ENCODE assay signal across 32 cellular contexts in the genomic region with DNA sequence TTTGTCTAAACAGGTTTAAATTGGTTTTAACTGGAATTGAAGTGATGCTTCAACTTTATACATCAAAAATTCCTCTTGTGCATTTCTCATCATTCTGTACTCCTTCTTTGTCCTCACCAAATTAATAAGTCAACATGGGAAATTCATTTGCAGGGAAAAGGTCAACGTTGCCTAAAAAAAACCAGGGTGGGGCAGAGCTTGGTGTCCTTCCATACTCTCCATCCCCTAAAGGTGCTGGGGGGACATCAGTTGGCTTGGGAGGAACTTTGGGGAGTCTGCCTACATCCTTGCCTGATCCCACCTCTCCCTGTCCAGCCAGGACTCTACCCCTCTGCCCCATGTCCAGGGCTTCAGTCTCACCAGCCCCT. TPM values are rescaled to one million over a fixed set of nuclear protein-coding genes. Genes with fewer than 3 reads are reported as not detected.
A peak's percentile ranks its signal among the peaks of the same experiment; 100 is the strongest.
DNase-seq lines count a peak whose midpoint lies in the region; ATAC-seq, FAIRE-seq and TF ChIP-seq lines count a peak whose summit lies in the region.
"Had no signal": no experiment of that assay in that cellular context is flagged by ENCODE, and none has a peak within 500 bp of the region (broad histone marks: within the 10 kb centered on the region; RNA-seq: fewer than 3 reads in every experiment).

No MANE protein-coding gene starts in this region.

- no peaks in the 10 kb centered on the region for H3K36me3 ChIP-seq in K562 (ENCODE audit: control insufficient read depth, insufficient read depth, low read length)
- H3K36me3 ChIP-seq in osteoblast (ENCODE audit: insufficient read depth, low read length) = no peaks in the 10 kb centered on the region
- H3K36me3 ChIP-seq: BE2C, BLaER1 had no signal

- BruUV-seq in K562 (replicated peaks; lab: Mats Ljungman, UMichigan) = no TSS peak

- H3K79me2 ChIP-seq in K562 (ENCODE audit: control insufficient read depth, insufficient read depth, low read length) = no peaks in the 10 kb centered on the region
- no peaks in the 10 kb centered on the region for H3K79me2 ChIP-seq in osteoblast (ENCODE audit: insufficient read depth, low read length)

- H3K36me3 Mint-ChIP-seq in activated T-helper 17 cell treated with anti-CD3 and anti-CD28 coated beads, Interleukin-2, amount 50 U/mL, for 72 hours (ENCODE audit: low read depth) = no peaks in the 10 kb centered on the region
- H3K36me3 Mint-ChIP-seq in stimulated activated effector memory CD8-positive, alpha-beta T cell treated with anti-CD3 and anti-CD28 coated beads, Interleukin-12 subunit alpha, Interleukin-12 subunit beta, amount 100 ng/mL, for 72 hours = no peaks in the 10 kb centered on the region
- H3K36me3 Mint-ChIP-seq: CD14-positive monocyte; CD4-positive, alpha-beta memory T cell; CD4-positive, CD25-positive, alpha-beta regulatory T cell had no signal

- CTCF ChIA-PET in K562 (lab: Yijun Ruan, JAX; ENCODE audit: low intra/inter-chr PET ratio) = interaction anchor here (0.6 kb wide), 1 partner anchor 297 kb away, joined by 3 read pairs; no protein-coding TSS in a partner anchor

- no peak for TF ChIP-seq RAD21 in K562 (CRISPR knock-in tag; conservative IDR thresholded peaks at IDR 0.05 in 1 of 2, IDR thresholded peaks at IDR 0.05 in 1 of 2)

- peak overlapping the region; percentile 54; the same call in 1 of the 2 replicates for H3K4me2 ChIP-seq in K562 (ENCODE audit: insufficient read depth, low read length)
- H3K4me2 ChIP-seq in osteoblast (ENCODE audit: insufficient read depth, low read length) = no peak overlapping the region
- H3K4me2 ChIP-seq: BLaER1 had no signal

- no peaks in the 10 kb centered on the region for H3K4me1 Mint-ChIP-seq in activated T-helper 17 cell treated with anti-CD3 and anti-CD28 coated beads, Interleukin-2, amount 50 U/mL, for 72 hours
- H3K4me1 Mint-ChIP-seq in stimulated activated effector memory CD8-positive, alpha-beta T cell treated with anti-CD3 and anti-CD28 coated beads, Interleukin-12 subunit alpha, Interleukin-12 subunit beta, amount 100 ng/mL, for 72 hours = no peaks in the 10 kb centered on the region
- H3K4me1 Mint-ChIP-seq: CD14-positive monocyte; CD4-positive, CD25-positive, alpha-beta regulatory T cell; CD8-positive, alpha-beta memory T cell had no signal

- ATAC-seq in activated T-helper 17 cell treated with anti-CD3 and anti-CD28 coated beads, Interleukin-2, amount 50 U/mL, for 72 hours (replicated peaks) = no peak
- ATAC-seq in K562 (no peak), GM21619 (IDR thresholded peaks at IDR 0.05; ENCODE audit: unreplicated experiment) (no peak)
- no peak for ATAC-seq in stimulated activated effector memory CD8-positive, alpha-beta T cell treated with anti-CD3 and anti-CD28 coated beads, Interleukin-12 subunit alpha, Interleukin-12 subunit beta, amount 100 ng/mL, for 72 hours
- ATAC-seq: GM12878 had no signal

- DNase-seq in K562 (ENCODE audit: extremely low read depth in 1 of 4, low spot score in 3 of 4) (no peak), erythroblast (lab: John Stamatoyannopoulos, UW) (peak; percentile 49 to 70), H54 (ENCODE audit: insufficient read length, low spot score) (no peak), osteoblast (ENCODE audit: insufficient read length, low spot score, missing footprints) (no peak)
- DNase-seq in stimulated activated effector memory CD8-positive, alpha-beta T cell treated with anti-CD3 and anti-CD28 coated beads, Interleukin-12 subunit alpha, Interleukin-12 subunit beta, amount 100 ng/mL, for 72 hours (ENCODE audit: low spot score in 2 of 2) = no peak
- DNase-seq: 8988T; ACHN; BE2C; C1 segment of cervical spinal cord; CD4-positive, alpha-beta memory T cell; CD4-positive, CD25-positive, alpha-beta regulatory T cell; CD8-positive, alpha-beta memory T cell; COR-L47; DMS 273 treated with DMSO at 0.1 percent for 48 hours; DMS153; DMS53; DMS79; DND-41; EL; GDM1 had no signal

- no peaks in the 10 kb centered on the region for H3K9me1 ChIP-seq in K562 (ENCODE audit: control insufficient read depth, insufficient read depth, low read length)

- peaks cover 5% of the 10 kb centered on the region for H3K9me3 Mint-ChIP-seq in activated T-helper 17 cell treated with anti-CD3 and anti-CD28 coated beads, Interleukin-2, amount 50 U/mL, for 72 hours
- peaks cover 3% of the 10 kb centered on the region for H3K9me3 Mint-ChIP-seq in stimulated activated effector memory CD8-positive, alpha-beta T cell treated with anti-CD3 and anti-CD28 coated beads, Interleukin-12 subunit alpha, Interleukin-12 subunit beta, amount 100 ng/mL, for 72 hours

- 0 out of 2 replicates have a peak, but pooled peaks cover 5% of the 10 kb centered on the region for H4K20me1 ChIP-seq in K562 (replicated peaks; ENCODE audit: control insufficient read depth, insufficient read depth, low read length)
- no peaks in the 10 kb centered on the region for H4K20me1 ChIP-seq in osteoblast (ENCODE audit: insufficient read depth, low read length)
- H4K20me1 ChIP-seq: BLaER1 had no signal

- 0 out of 4 replicates have a peak overlapping the region, but pooled peaks of 1 of the 2 experiments have one; percentile 39 for H3K9ac ChIP-seq in K562 (ENCODE audit: insufficient read depth in 1 of 2, low read depth in 2 of 2, low read length in 2 of 2)
- H3K9ac ChIP-seq: BLaER1 had no signal

- H3K27me3 Mint-ChIP-seq in activated T-helper 17 cell treated with anti-CD3 and anti-CD28 coated beads, Interleukin-2, amount 50 U/mL, for 72 hours = peaks cover 5% of the 10 kb centered on the region
- H3K27me3 Mint-ChIP-seq: CD4-positive, alpha-beta memory T cell had no signal

- peak overlapping the region; percentile 1 for H3K27ac Mint-ChIP-seq in activated T-helper 17 cell treated with anti-CD3 and anti-CD28 coated beads, Interleukin-2, amount 50 U/mL, for 72 hours
- H3K27ac Mint-ChIP-seq in stimulated activated effector memory CD8-positive, alpha-beta T cell treated with anti-CD3 and anti-CD28 coated beads, Interleukin-12 subunit alpha, Interleukin-12 subunit beta, amount 100 ng/mL, for 72 hours = peak overlapping the region; percentile 7
- H3K27ac Mint-ChIP-seq: CD14-positive monocyte; CD8-positive, alpha-beta memory T cell had no signal

- FAIRE-seq in K562 (lab: Jason Lieb, UNC) (no peak), H54 (lab: Jason Lieb, UNC) (no peak)
- FAIRE-seq: A204.1, GM12878, GM12892, GM18507 had no signal

- TF ChIP-seq CTCF in K562 (IDR thresholded peaks at IDR 0.05 in 2 of 3, conservative IDR thresholded peaks at IDR 0.05 in 1 of 3; ENCODE audit: insufficient read depth in 2 of 3, low read depth in 1 of 3, low read length in 3 of 3) (no peak), osteoblast (IDR thresholded peaks at IDR 0.05; ENCODE audit: extremely low read depth, low read depth, low read length) (no peak)

- no peak overlapping the region for H3K4me3 ChIP-seq in K562
- H3K4me3 ChIP-seq in osteoblast (ENCODE audit: insufficient read depth, low read length) = no peak overlapping the region
- H3K4me3 ChIP-seq: BLaER1, GM12878 had no signal

- H3K4me1 ChIP-seq in K562 (replicated peaks in 1 of 2; ENCODE audit: control insufficient read depth in 2 of 2, insufficient read depth in 2 of 2, low read length in 2 of 2) (peaks cover 23 to 36% of the 10 kb centered on the region in 2 experiments), osteoblast (ENCODE audit: insufficient read depth, low read length) (no peaks in the 10 kb centered on the region)
- H3K4me1 ChIP-seq: BLaER1 had no signal

- H3K27ac ChIP-seq in K562 (ENCODE audit: extremely low read depth, low read depth, low read length) = no peak overlapping the region
- no peak overlapping the region for H3K27ac ChIP-seq in osteoblast (ENCODE audit: low read depth, low read length)
- H3K27ac ChIP-seq: BLaER1 had no signal

- TF ChIP-seq EP300 in K562 (IDR thresholded peaks at IDR 0.05; ENCODE audit: low read length) = no peak

- intact Hi-C loops in K562 (cut with micrococcal nuclease) = no loop called here

- H2AFZ ChIP-seq in K562 (ENCODE audit: low read depth, low read length) = no peak overlapping the region
- H2AFZ ChIP-seq in osteoblast (ENCODE audit: low read length) = no peak overlapping the region

- peaks cover 1% of the 10 kb centered on the region; the same call in 1 of the 2 replicates for H3K9me3 ChIP-seq in K562 (replicated peaks; ENCODE audit: control insufficient read depth, insufficient read depth, low read depth, low read length)
- H3K9me3 ChIP-seq in osteoblast (ENCODE audit: low read depth, low read length) = no peaks in the 10 kb centered on the region

- TF ChIP-seq POLR2A in K562 (conservative IDR thresholded peaks at IDR 0.05) = no peak
- TF ChIP-seq POLR2A in erythroblast (IDR thresholded peaks at IDR 0.05; ENCODE audit: low read length) = no peak
- TF ChIP-seq POLR2A in H54 (IDR thresholded peaks at IDR 0.05; ENCODE audit: low read depth, low read length) = no peak

- 6% methylated on average over 1 of the region's 1 CpG for WGBS in K562 (ENCODE audit: insufficient coverage, low coverage, missing lambda C conversion rate)

- H3K27me3 ChIP-seq in K562 (ENCODE audit: control insufficient read depth in 2 of 2, insufficient read depth in 2 of 2, low read length in 2 of 2) (no peaks in the 10 kb centered on the region), osteoblast (ENCODE audit: insufficient read depth, low read length) (peaks cover 17% of the 10 kb centered on the region)
- H3K27me3 ChIP-seq: BLaER1 had no signal

- no peak overlapping the region for H3K4me3 Mint-ChIP-seq in activated T-helper 17 cell treated with anti-CD3 and anti-CD28 coated beads, Interleukin-2, amount 50 U/mL, for 72 hours
- H3K4me3 Mint-ChIP-seq in stimulated activated effector memory CD8-positive, alpha-beta T cell treated with anti-CD3 and anti-CD28 coated beads, Interleukin-12 subunit alpha, Interleukin-12 subunit beta, amount 100 ng/mL, for 72 hours = no peak overlapping the region
- H3K4me3 Mint-ChIP-seq: CD4-positive, alpha-beta memory T cell; CD4-positive, CD25-positive, alpha-beta regulatory T cell; CD8-positive, alpha-beta memory T cell had no signal

- in situ Hi-C loops in K562 (cut with MboI) = no loop called here

- POLR2A ChIA-PET in K562 (lab: Yijun Ruan, JAX) = interaction anchor here (0.7 to 1.3 kb wide), 4 partner anchors 12 to 669 kb away, joined by 3 read pairs; a partner anchor contains a TSS

RNA-seq across cellular contexts. Expression of a gene that starts 34.1 kb away (rescaled TPM):
- not detected for total RNA-seq in activated T-helper 17 cell treated with anti-CD3 and anti-CD28 coated beads, Interleukin-2, amount 50 U/mL, for 72 hours
- total RNA-seq in K562 (2011; cell fraction: chromatin; rRNA removed; ENCODE audit: low replicate concordance) = not detected in 2 replicates
- total RNA-seq in K562 (2011; cell fraction: nucleolus; rRNA removed) = not detected in 2 replicates
- not detected in 2 replicates for total RNA-seq in K562 (2011; cell fraction: nucleoplasm; rRNA removed)
- not detected in 2 replicates for total RNA-seq in K562 (2014; rRNA removed)
- not detected in 2 replicates for total RNA-seq in K562 (2014; rRNA removed; fragmentation: Illumina TruSeq; extraction: Trizol)
- total RNA-seq in K562 (2015; rRNA removed; fragmentation: Illumina TruSeq; extraction: Trizol) = not detected in 2 replicates
- total RNA-seq in K562 (2021) = 0.86 and 1.1 TPM in 2 replicates
- polyA plus RNA-seq in K562 (2011; rRNA removed) = not detected in 2 replicates
- not detected in 2 replicates for polyA plus RNA-seq in K562 (2011; cell fraction: cytosol; rRNA removed)
- not detected in 2 replicates for polyA plus RNA-seq in K562 (2011; cell fraction: nucleus; rRNA removed)
- not detected in 2 replicates for polyA plus RNA-seq in K562 (2012)
- not detected in 2 replicates for polyA plus RNA-seq in K562 (2014; fragmentation: Illumina TruSeq; extraction: Trizol)
- not detected for polyA plus RNA-seq in K562 (2014; fragmentation: Nextera tagmentation; extraction: Ambion mirVana)
- not detected in 2 replicates for polyA plus RNA-seq in K562 (2014; rRNA removed)
- not detected in 2 replicates for polyA minus RNA-seq in K562 (2011; rRNA and poly(A)+ RNA removed)
- polyA minus RNA-seq in K562 (2011; cell fraction: cytosol; rRNA and poly(A)+ RNA removed) = not detected in 2 replicates
- polyA minus RNA-seq in K562 (2011; cell fraction: nucleus; rRNA and poly(A)+ RNA removed) = not detected in 2 replicates
- not detected in 2 replicates for total RNA-seq in osteoblast
- total RNA-seq: A673; CD4-positive, alpha-beta memory T cell; CD4-positive, CD25-positive, alpha-beta regulatory T cell; CD8-positive, alpha-beta memory T cell; Daoy; G401 had no signal
- polyA plus RNA-seq: AG04450; CD14-positive monocyte; CD4-positive, alpha-beta memory T cell; CD8-positive, alpha-beta memory T cell; GM12878 had no signal

RNA-seq across cellular contexts. Expression of a gene that starts 53.9 kb away (rescaled TPM):
- total RNA-seq in activated T-helper 17 cell treated with anti-CD3 and anti-CD28 coated beads, Interleukin-2, amount 50 U/mL, for 72 hours = 100 to 1,000 TPM in 1 of 2 donors, 10 to 100 TPM in 1; 75.3 to 112 TPM
- total RNA-seq in K562 (2011; cell fraction: chromatin; rRNA removed; ENCODE audit: low replicate concordance) = 145 and 414 TPM in 2 replicates
- 52.5 and 60.0 TPM in 2 replicates for total RNA-seq in K562 (2011; cell fraction: nucleolus; rRNA removed)
- total RNA-seq in K562 (2011; cell fraction: nucleoplasm; rRNA removed) = 116 and 161 TPM in 2 replicates
- total RNA-seq in K562 (2014; rRNA removed) (128 and 130 TPM in 2 replicates), K562 (2014; rRNA removed; fragmentation: Illumina TruSeq; extraction: Trizol) (192 and 248 TPM in 2 replicates), K562 (2015; rRNA removed; fragmentation: Illumina TruSeq; extraction: Trizol) (138 and 155 TPM in 2 replicates), K562 (2021) (190 and 201 TPM in 2 replicates), osteoblast (53.6 and 55.4 TPM in 2 replicates)
- polyA plus RNA-seq in K562 (2011; rRNA removed) (269 and 357 TPM in 2 replicates), K562 (2014; fragmentation: Illumina TruSeq; extraction: Trizol) (553 and 639 TPM in 2 replicates), K562 (2014; fragmentation: Nextera tagmentation; extraction: Ambion mirVana) (100 to 1,000 TPM; 406 to 588 TPM), K562 (2014; rRNA removed) (230 and 247 TPM in 2 replicates)
- 144 and 306 TPM in 2 replicates for polyA plus RNA-seq in K562 (2011; cell fraction: cytosol; rRNA removed)
- polyA plus RNA-seq in K562 (2011; cell fraction: nucleus; rRNA removed) = 65.1 and 120 TPM in 2 replicates
- polyA plus RNA-seq in K562 (2012) = 223 and 282 TPM in 2 replicates
- 509 and 557 TPM in 2 replicates for polyA minus RNA-seq in K562 (2011; rRNA and poly(A)+ RNA removed)
- polyA minus RNA-seq in K562 (2011; cell fraction: cytosol; rRNA and poly(A)+ RNA removed) = 79.4 and 89.1 TPM in 2 replicates
- 57.2 and 97.5 TPM in 2 replicates for polyA minus RNA-seq in K562 (2011; cell fraction: nucleus; rRNA and poly(A)+ RNA removed)

Comparison
In these comparisons a context has a peak if more than half of its experiments do, and no peak if none do; other contexts are left out.
1. DNase-seq: peak in erythroblast (2 of 2); none in K562 (0 of 4), stimulated activated effector memory CD8-positive, alpha-beta T cell treated with anti-CD3 and anti-CD28 coated beads, Interleukin-12 subunit alpha, Interleukin-12 subunit beta, amount 100 ng/mL, for 72 hours (0 of 2), H54 (single experiment) and osteoblast (single experiment).